ENCODE assay signal across 16 cellular contexts in the genomic region with DNA sequence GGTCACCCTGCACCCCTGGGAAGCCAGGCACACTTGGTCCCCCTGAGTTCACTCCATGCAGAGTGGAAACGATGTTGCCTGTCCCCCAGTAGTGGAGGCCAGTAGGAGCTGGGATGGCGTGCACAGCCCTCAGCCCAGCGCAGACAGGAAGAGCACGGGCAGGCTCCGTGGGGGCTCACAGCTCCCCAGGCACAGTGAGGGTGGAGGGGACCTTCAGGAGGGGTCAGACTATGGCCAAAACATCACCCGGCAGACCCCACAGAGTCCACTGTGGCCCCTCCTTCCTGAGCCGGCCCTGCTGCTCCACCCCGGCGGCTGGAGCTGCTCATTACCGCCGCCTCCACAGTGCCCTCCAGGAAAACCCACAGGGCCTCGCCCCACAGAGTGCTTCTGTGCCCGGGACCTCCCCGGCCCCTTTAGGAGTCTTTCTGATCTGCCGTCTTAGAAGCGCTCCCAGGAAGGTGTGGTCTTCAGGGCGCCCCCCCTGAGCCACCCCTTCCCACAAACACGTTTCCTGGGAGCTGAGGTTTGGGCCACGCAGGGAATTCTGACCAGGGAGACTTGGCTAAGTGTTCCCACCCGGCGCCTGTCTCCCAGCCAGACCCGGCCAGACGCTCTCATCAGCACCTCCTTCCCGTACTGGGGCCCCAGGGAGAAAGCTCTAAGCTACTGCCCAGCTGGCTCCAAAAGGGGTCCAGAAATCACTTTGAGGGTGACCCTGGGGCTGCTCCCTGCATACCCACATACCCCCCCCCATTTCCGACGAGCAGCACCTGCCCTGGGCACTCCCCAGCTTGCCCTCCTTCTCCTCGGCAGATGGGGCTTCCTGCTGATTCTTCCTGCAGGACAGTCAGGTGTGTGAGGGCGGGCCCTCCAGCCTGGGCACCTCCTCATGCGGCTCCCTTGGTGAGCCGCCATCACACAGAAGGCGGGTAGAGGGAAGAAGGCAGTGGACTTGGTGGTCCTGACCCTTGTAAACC. TPM values are rescaled to one million over a fixed set of nuclear protein-coding genes. Genes with fewer than 3 reads are reported as not detected.
DNase-seq lines count a peak whose midpoint lies in the region; ATAC-seq and TF ChIP-seq lines count a peak whose summit lies in the region.
"Had no signal": no experiment of that assay in that cellular context is flagged by ENCODE, and none has a peak within 500 bp of the region (broad histone marks: within the 10 kb centered on the region; RNA-seq: fewer than 3 reads in every experiment).

No MANE protein-coding gene starts in this region.

- H3K9ac ChIP-seq in mammary epithelial cell (ENCODE audit: insufficient read depth, low read length), result peak overlapping the region; percentile 23

- no peak for ATAC-seq in left cardiac atrium
- ATAC-seq: mucosa of descending colon; stimulated activated naive CD8-positive, alpha-beta T cell treated with anti-CD3 and anti-CD28 coated beads, Interleukin-15, Interleukin-2, amounts not matched to agents 100 U/mL and 50 U/mL, for 24 hours had no signal

- H3K4me1 Mint-ChIP-seq in mesothelial cell of epicardium, result peaks cover 28% of the 10 kb centered on the region
- H3K4me1 Mint-ChIP-seq in type B pancreatic cell (ENCODE audit: unreplicated experiment), result peaks cover 17% of the 10 kb centered on the region
- H3K4me1 Mint-ChIP-seq in activated CD4-positive, alpha-beta T cell treated with anti-CD3 and anti-CD28 coated beads, Interleukin-2, amount 10 ng/mL, durations not matched to agents 24 days and 14 days, result peaks cover 3% of the 10 kb centered on the region

- H3K27ac Mint-ChIP-seq in mesothelial cell of epicardium, result peak overlapping the region; percentile 30
- peak overlapping the region; percentile 80 for H3K27ac Mint-ChIP-seq in type B pancreatic cell
- no peak overlapping the region for H3K27ac Mint-ChIP-seq in activated CD4-positive, alpha-beta T cell treated with anti-CD3 and anti-CD28 coated beads, Interleukin-2, amount 10 ng/mL, durations not matched to agents 24 days and 14 days

- H3K27me3 Mint-ChIP-seq in mesothelial cell of epicardium (ENCODE audit: low read depth) (peaks cover 7% of the 10 kb centered on the region), type B pancreatic cell (no peaks in the 10 kb centered on the region)
- H3K27me3 Mint-ChIP-seq in activated CD4-positive, alpha-beta T cell treated with anti-CD3 and anti-CD28 coated beads, Interleukin-2, amount 10 ng/mL, durations not matched to agents 24 days and 14 days, result peaks cover 40% of the 10 kb centered on the region

- DNase-seq in NCI-H69 (lab: John Stamatoyannopoulos, UW) (peak; percentile 15), mammary epithelial cell (no peak), mesothelial cell of epicardium (ENCODE audit: low spot score in 2 of 2, unreplicated experiment in 2 of 2) (no peak), type B pancreatic cell (ENCODE audit: extremely low spot score, unreplicated experiment) (no peak), left cardiac atrium (no peak), NK-92 (lab: John Stamatoyannopoulos, UW; ENCODE audit: unreplicated experiment) (no peak)
- no peak for DNase-seq in activated CD4-positive, alpha-beta T cell treated with anti-CD3 and anti-CD28 coated beads, Interleukin-2, amount 10 ng/mL, durations not matched to agents 24 days and 14 days
- DNase-seq in activated effector memory CD4-positive, alpha-beta T cell treated with Interleukin-2 at 50 U/mL for 16 hours, result no peak
- DNase-seq: activated CD4-positive, alpha-beta T cell treated with anti-CD3 and anti-CD28 coated beads, Interleukin-2, amount 50 U/mL, for 1 hour; anterior cingulate cortex; colonic mucosa; NCI-H748 treated with DMSO at 0.1 percent for 48 hours; stimulated activated naive CD8-positive, alpha-beta T cell treated with anti-CD3 and anti-CD28 coated beads, Interleukin-15, Interleukin-2, amounts not matched to agents 100 U/mL and 50 U/mL, for 24 hours had no signal

- H3K36me3 ChIP-seq in mammary epithelial cell (ENCODE audit: insufficient read depth, low read length), result no peaks in the 10 kb centered on the region
- H3K36me3 ChIP-seq: colonic mucosa, neutrophil had no signal

- H3K4me3 ChIP-seq in mammary epithelial cell (replicated peaks in 1 of 3; ENCODE audit: insufficient read depth in 1 of 3, low read depth in 2 of 3, low read length in 3 of 3), result peak overlapping the region in 1 of 3 experiments; percentile 28
- H3K4me3 ChIP-seq: colonic mucosa, mucosa of descending colon had no signal

- no peaks in the 10 kb centered on the region for H4K20me1 ChIP-seq in mammary epithelial cell (ENCODE audit: insufficient read depth, low read length)

- in situ Hi-C loops in mammary epithelial cell (cut with MboI; ENCODE audit: low sequenced_read_pairs in 2 of 2), result no loop called here

- H3K9me3 ChIP-seq in mammary epithelial cell (replicated peaks; ENCODE audit: insufficient read depth, low read length), result no peaks in the 10 kb centered on the region
- H3K9me3 ChIP-seq: colonic mucosa, mucosa of descending colon, neutrophil had no signal

- intact Hi-C loops in mammary epithelial cell (cut with micrococcal nuclease), result loop anchor here (1.0 to 5.0 kb wide), 7 partner anchors 13 to 204 kb away; a partner anchor contains a TSS
- intact Hi-C loops in activated CD4-positive, alpha-beta T cell treated with anti-CD3 and anti-CD28 coated beads, Interleukin-2, amount 10 ng/mL, durations not matched to agents 24 days and 14 days (cut with micrococcal nuclease), result no loop called here
- intact Hi-C loops in left cardiac atrium (cut with DNase I), result no loop called here

- TF ChIP-seq CTCF in mammary epithelial cell (conservative IDR thresholded peaks at IDR 0.05 in 1 of 2, IDR thresholded peaks at IDR 0.05 in 1 of 2; ENCODE audit: extremely low read depth in 1 of 2, insufficient read depth in 1 of 2, low read depth in 1 of 2, low read length in 2 of 2) (peak in 1 of 2 donors; percentile 8), mesothelial cell of epicardium (IDR thresholded peaks at IDR 0.05; ENCODE audit: unreplicated experiment) (no peak), type B pancreatic cell (conservative IDR thresholded peaks at IDR 0.05) (no peak)

- H3K27ac ChIP-seq in mammary epithelial cell (ENCODE audit: insufficient read depth, low read depth, low read length), result peak overlapping the region; percentile 84
- H3K27ac ChIP-seq: colonic mucosa had no signal

- H3K36me3 Mint-ChIP-seq in mesothelial cell of epicardium, result peaks cover 5% of the 10 kb centered on the region
- H3K36me3 Mint-ChIP-seq in type B pancreatic cell, result no peaks in the 10 kb centered on the region
- H3K36me3 Mint-ChIP-seq in activated CD4-positive, alpha-beta T cell treated with anti-CD3 and anti-CD28 coated beads, Interleukin-2, amount 10 ng/mL, durations not matched to agents 24 days and 14 days (ENCODE audit: low read depth), result no peaks in the 10 kb centered on the region

- H3K9me3 Mint-ChIP-seq in mesothelial cell of epicardium (peaks cover 19% of the 10 kb centered on the region), type B pancreatic cell (peaks cover 12% of the 10 kb centered on the region)
- no peaks in the 10 kb centered on the region for H3K9me3 Mint-ChIP-seq in activated CD4-positive, alpha-beta T cell treated with anti-CD3 and anti-CD28 coated beads, Interleukin-2, amount 10 ng/mL, durations not matched to agents 24 days and 14 days

- CTCF ChIA-PET in mammary epithelial cell (lab: Charles Lee; ENCODE audit: low non-redundant PET), result no interaction called here

- no TSS peak for BruUV-seq in mammary epithelial cell (replicated peaks; lab: Mats Ljungman, UMichigan)

- H2AFZ ChIP-seq in mammary epithelial cell (ENCODE audit: low read depth, low read length), result peak overlapping the region; percentile 91

- no peaks in the 10 kb centered on the region for H3K79me2 ChIP-seq in mammary epithelial cell (ENCODE audit: insufficient read depth, low read length)

- WGBS in mammary epithelial cell (ENCODE audit: low coverage, missing lambda C conversion rate), result 16% methylated on average over 7 of the region's 31 CpGs

- dilution Hi-C loops in mammary epithelial cell (cut with HindIII; ENCODE audit: low sequenced_read_pairs), result no loop called here

- peaks cover 56% of the 10 kb centered on the region for H3K4me1 ChIP-seq in mammary epithelial cell (ENCODE audit: insufficient read depth, low read length)
- H3K4me1 ChIP-seq: colonic mucosa had no signal

- H3K4me2 ChIP-seq in mammary epithelial cell (ENCODE audit: insufficient read depth, low read depth, low read length), result peak overlapping the region; percentile 78

- no peaks in the 10 kb centered on the region for H3K27me3 ChIP-seq in mammary epithelial cell (ENCODE audit: insufficient read depth, low read length)
- H3K27me3 ChIP-seq: colonic mucosa had no signal

- H3K4me3 Mint-ChIP-seq in mesothelial cell of epicardium (no peak overlapping the region), type B pancreatic cell (peak overlapping the region; percentile 60)
- H3K4me3 Mint-ChIP-seq in activated CD4-positive, alpha-beta T cell treated with anti-CD3 and anti-CD28 coated beads, Interleukin-2, amount 10 ng/mL, durations not matched to agents 24 days and 14 days, result no peak overlapping the region

RNA-seq across cellular contexts. Expression of a gene that starts 38.8 kb away (rescaled TPM):
- total RNA-seq in mammary epithelial cell, result 10 to 100 TPM; 50.1 to 83.9 TPM
- polyA plus RNA-seq in mammary epithelial cell, result 21.0 TPM
- 36.0 TPM for polyA minus RNA-seq in mammary epithelial cell
- total RNA-seq in mesothelial cell of epicardium, result 14.7 to 16.0 TPM (median 15.7 TPM) in 3 replicates
- 13.7 and 30.3 TPM in 2 replicates for total RNA-seq in type B pancreatic cell (ENCODE audit: low replicate concordance)
- total RNA-seq in activated CD4-positive, alpha-beta T cell treated with anti-CD3 and anti-CD28 coated beads, Interleukin-2, amount 10 ng/mL, durations not matched to agents 24 days and 14 days, result not detected in 2 replicates
- total RNA-seq in left cardiac atrium, result 1 to 10 TPM; 2.7 to 3.0 TPM
- total RNA-seq: frontal cortex had no signal
